In genomic region chr7:97043281-97043680, GRCh38 we compare ENCODE assay signal across 1 cellular context.
TF ChIP-seq lines count a peak whose summit lies in the region.

No MANE protein-coding gene starts in this region.

TF ChIP-seq in H1, 55 proteins besides CTCF, POLR2A, EP300 and RAD21:
- TF ChIP-seq E2F6 (IDR thresholded peaks at IDR 0.05) (no peak), ATF3 (IDR thresholded peaks at IDR 0.05; ENCODE audit: insufficient read depth, low read depth, low read length) (no peak), SIN3A (conservative IDR thresholded peaks at IDR 0.05 in 1 of 2, IDR thresholded peaks at IDR 0.05 in 1 of 2; ENCODE audit: low read depth in 1 of 2, low read length in 2 of 2) (no peak), BRCA1 (IDR thresholded peaks at IDR 0.05; ENCODE audit: low read depth, low read length) (no peak), CEBPB (IDR thresholded peaks at IDR 0.05; ENCODE audit: low read depth, low read length) (no peak), SP2 (IDR thresholded peaks at IDR 0.05; ENCODE audit: low read length) (no peak), TCF12 (IDR thresholded peaks at IDR 0.05; ENCODE audit: low read depth, low read length) (no peak), SIRT6 (IDR thresholded peaks at IDR 0.05; ENCODE audit: low read length) (no peak), JUND (IDR thresholded peaks at IDR 0.05; ENCODE audit: low read length) (no peak), RFX5 (IDR thresholded peaks at IDR 0.05; ENCODE audit: borderline replicate concordance, low read depth, low read length) (no peak), CBX5 (IDR thresholded peaks at IDR 0.05; ENCODE audit: low read depth, low read length) (no peak), TAF7 (optimal IDR thresholded peaks at IDR 0.05; ENCODE audit: borderline replicate concordance, low read depth, low read length) (no peak), ZNF274 (IDR thresholded peaks at IDR 0.05; ENCODE audit: borderline replicate concordance, extremely low read depth, low read length) (no peak), RBBP5 (IDR thresholded peaks at IDR 0.05; ENCODE audit: borderline replicate concordance, low read depth, low read length) (no peak), HDAC2 (IDR thresholded peaks at IDR 0.05; ENCODE audit: borderline replicate concordance in 1 of 2, low read depth in 2 of 2, low read length in 2 of 2) (no peak), GTF2F1 (IDR thresholded peaks at IDR 0.05; ENCODE audit: borderline replicate concordance, low read depth, low read length) (no peak)
